19 cellular contexts compared by ENCODE assay signal in genomic region chr9:9337129-9337528, GRCh38.
"Had no signal": no experiment of that assay in that cellular context is flagged by ENCODE, and none has a peak within 500 bp of the region (broad histone marks: within the 10 kb centered on the region; RNA-seq: fewer than 3 reads in every experiment).

No MANE protein-coding gene starts in this region.

- H3K27me3 Mint-ChIP-seq: activated CD8-positive, alpha-beta T cell treated with anti-CD3 and anti-CD28 coated beads for 36 hours; brain had no signal

- H3K36me3 Mint-ChIP-seq: activated naive CD4-positive, alpha-beta T cell treated with anti-CD3 and anti-CD28 coated beads, Interleukin-2, amount 50 U/mL, for 72 hours; brain had no signal

- H3K27ac ChIP-seq: coronary artery, right lobe of liver had no signal

- H3K36me3 ChIP-seq: right lobe of liver had no signal

- H3K4me3 Mint-ChIP-seq: activated CD8-positive, alpha-beta T cell treated with anti-CD3 and anti-CD28 coated beads for 36 hours; activated T-cell treated with anti-CD3 and anti-CD28 coated beads, Interleukin-2, amount 50 U/mL, for 72 hours; brain had no signal

- H3K27ac Mint-ChIP-seq: activated CD8-positive, alpha-beta T cell treated with anti-CD3 and anti-CD28 coated beads for 36 hours; activated naive CD4-positive, alpha-beta T cell treated with anti-CD3 and anti-CD28 coated beads, Interleukin-2, amount 50 U/mL, for 72 hours; activated T-cell treated with anti-CD3 and anti-CD28 coated beads, Interleukin-2, amount 50 U/mL, for 72 hours; brain had no signal

- ATAC-seq: activated CD8-positive, alpha-beta T cell treated with anti-CD3 and anti-CD28 coated beads for 36 hours; activated naive CD4-positive, alpha-beta T cell treated with anti-CD3 and anti-CD28 coated beads, Interleukin-2, amount 50 U/mL, for 72 hours; activated T-cell treated with anti-CD3 and anti-CD28 coated beads, Interleukin-2, amount 50 U/mL, for 72 hours; right lobe of liver; stimulated activated naive CD8-positive, alpha-beta T cell treated with anti-CD3 and anti-CD28 coated beads, Interleukin-15, Interleukin-2, amounts not matched to agents 100 U/mL and 50 U/mL, for 24 hours had no signal

- H3K4me3 ChIP-seq: coronary artery, lung, right lobe of liver, smooth muscle cell had no signal

- H3K4me2 ChIP-seq: smooth muscle cell had no signal

- DNase-seq: activated CD4-positive, alpha-beta T cell treated with anti-CD3 and anti-CD28 coated beads for 4 hours; activated CD8-positive, alpha-beta memory T cell treated with anti-CD3 and anti-CD28 coated beads, Interleukin-2, amount 50 U/mL, for 4 hours; activated CD8-positive, alpha-beta T cell treated with anti-CD3 and anti-CD28 coated beads for 36 hours; activated gamma-delta T cell; activated T-cell treated with anti-CD3 and anti-CD28 coated beads, Interleukin-2, amount 50 U/mL, for 72 hours; central memory CD4-positive, alpha-beta T cell; effector CD4-positive, alpha-beta T cell; foreskin fibroblast; head of caudate nucleus; midbrain; right lobe of liver; stimulated activated naive CD8-positive, alpha-beta T cell treated with anti-CD3 and anti-CD28 coated beads, Interleukin-15, Interleukin-2, amounts not matched to agents 100 U/mL and 50 U/mL, for 24 hours; trophoblast cell had no signal

- H3K9me3 ChIP-seq: right lobe of liver had no signal

- FAIRE-seq: endothelial cell of umbilical vein had no signal

- H3K27me3 ChIP-seq: right lobe of liver had no signal

- H3K4me1 ChIP-seq: right lobe of liver had no signal
